18 cellular contexts compared by ENCODE assay signal in genomic region chr22:28017558-28017820, GRCh38.
A peak's percentile ranks its signal among the peaks of the same experiment; 100 is the strongest.
DNase-seq lines count a peak whose midpoint lies in the region; ATAC-seq and TF ChIP-seq lines count a peak whose summit lies in the region.
"Had no signal": no experiment of that assay in that cellular context is flagged by ENCODE, and none has a peak within 500 bp of the region (broad histone marks: within the 10 kb centered on the region; RNA-seq: fewer than 3 reads in every experiment).

No MANE protein-coding gene starts in this region.

- ATAC-seq in activated naive CD8-positive, alpha-beta T cell treated with anti-CD3 and anti-CD28 coated beads, Interleukin-2, amount 10 ng/mL, durations not matched to agents 7 days and 5 days (ENCODE audit: low read depth) = no peak
- no peak for ATAC-seq in activated naive CD8-positive, alpha-beta T cell treated with anti-CD3 and anti-CD28 coated beads, Interleukin-2, amount 50 U/mL, for 24 hours
- no peak for ATAC-seq in stimulated activated effector memory CD8-positive, alpha-beta T cell treated with anti-CD3 and anti-CD28 coated beads, Interleukin-12 subunit alpha, Interleukin-12 subunit beta, amount 100 ng/mL, for 72 hours
- ATAC-seq: A549 had no signal

- H3K4me1 ChIP-seq in prostate gland (replicated peaks) = no peaks in the 10 kb centered on the region

- H3K36me3 Mint-ChIP-seq in activated naive CD8-positive, alpha-beta T cell treated with anti-CD3 and anti-CD28 coated beads, Interleukin-2, amount 10 ng/mL, durations not matched to agents 7 days and 5 days = no peaks in the 10 kb centered on the region
- no peaks in the 10 kb centered on the region for H3K36me3 Mint-ChIP-seq in activated naive CD8-positive, alpha-beta T cell treated with anti-CD3 and anti-CD28 coated beads, Interleukin-2, amount 50 U/mL, for 24 hours (ENCODE audit: low read depth)
- no peaks in the 10 kb centered on the region for H3K36me3 Mint-ChIP-seq in endothelial cell (ENCODE audit: low read depth, unreplicated experiment)
- H3K36me3 Mint-ChIP-seq in stimulated activated effector memory CD8-positive, alpha-beta T cell treated with anti-CD3 and anti-CD28 coated beads, Interleukin-12 subunit alpha, Interleukin-12 subunit beta, amount 100 ng/mL, for 72 hours = peaks cover 4% of the 10 kb centered on the region
- H3K36me3 Mint-ChIP-seq: CD4-positive, CD25-positive, alpha-beta regulatory T cell had no signal

- H3K27ac Mint-ChIP-seq in activated naive CD8-positive, alpha-beta T cell treated with anti-CD3 and anti-CD28 coated beads, Interleukin-2, amount 10 ng/mL, durations not matched to agents 7 days and 5 days = no peak overlapping the region
- no peak overlapping the region for H3K27ac Mint-ChIP-seq in activated naive CD8-positive, alpha-beta T cell treated with anti-CD3 and anti-CD28 coated beads, Interleukin-2, amount 50 U/mL, for 24 hours
- no peak overlapping the region for H3K27ac Mint-ChIP-seq in endothelial cell (ENCODE audit: unreplicated experiment)
- H3K27ac Mint-ChIP-seq in stimulated activated effector memory CD8-positive, alpha-beta T cell treated with anti-CD3 and anti-CD28 coated beads, Interleukin-12 subunit alpha, Interleukin-12 subunit beta, amount 100 ng/mL, for 72 hours = peak overlapping the region; percentile 18

- no peaks in the 10 kb centered on the region for H3K27me3 ChIP-seq in prostate gland (replicated peaks; ENCODE audit: insufficient read depth)
- H3K27me3 ChIP-seq: BE2C, SJSA1 had no signal

- H3K9me3 ChIP-seq in prostate gland = no peaks in the 10 kb centered on the region
- H3K9me3 ChIP-seq: A549, BE2C, SJSA1 had no signal

- 63% methylated on average over 2 of the region's 2 CpGs for WGBS in prostate gland

- H3K9me3 Mint-ChIP-seq in activated naive CD8-positive, alpha-beta T cell treated with anti-CD3 and anti-CD28 coated beads, Interleukin-2, amount 10 ng/mL, durations not matched to agents 7 days and 5 days = no peaks in the 10 kb centered on the region
- H3K9me3 Mint-ChIP-seq in activated naive CD8-positive, alpha-beta T cell treated with anti-CD3 and anti-CD28 coated beads, Interleukin-2, amount 50 U/mL, for 24 hours = no peaks in the 10 kb centered on the region
- H3K9me3 Mint-ChIP-seq in endothelial cell (ENCODE audit: unreplicated experiment) = no peaks in the 10 kb centered on the region
- no peaks in the 10 kb centered on the region for H3K9me3 Mint-ChIP-seq in stimulated activated effector memory CD8-positive, alpha-beta T cell treated with anti-CD3 and anti-CD28 coated beads, Interleukin-12 subunit alpha, Interleukin-12 subunit beta, amount 100 ng/mL, for 72 hours
- H3K9me3 Mint-ChIP-seq: CD4-positive, CD25-positive, alpha-beta regulatory T cell had no signal

- H3K4me1 Mint-ChIP-seq in activated naive CD8-positive, alpha-beta T cell treated with anti-CD3 and anti-CD28 coated beads, Interleukin-2, amount 10 ng/mL, durations not matched to agents 7 days and 5 days = peaks cover 16% of the 10 kb centered on the region
- H3K4me1 Mint-ChIP-seq in activated naive CD8-positive, alpha-beta T cell treated with anti-CD3 and anti-CD28 coated beads, Interleukin-2, amount 50 U/mL, for 24 hours = no peaks in the 10 kb centered on the region
- H3K4me1 Mint-ChIP-seq in endothelial cell (ENCODE audit: unreplicated experiment) = peaks cover 9% of the 10 kb centered on the region
- peaks cover 5% of the 10 kb centered on the region for H3K4me1 Mint-ChIP-seq in stimulated activated effector memory CD8-positive, alpha-beta T cell treated with anti-CD3 and anti-CD28 coated beads, Interleukin-12 subunit alpha, Interleukin-12 subunit beta, amount 100 ng/mL, for 72 hours

- DNase-seq in activated naive CD8-positive, alpha-beta T cell treated with anti-CD3 and anti-CD28 coated beads, Interleukin-2, amount 10 ng/mL, durations not matched to agents 7 days and 5 days = peak; percentile 5
- DNase-seq in activated naive CD8-positive, alpha-beta T cell treated with anti-CD3 and anti-CD28 coated beads, Interleukin-2, amount 50 U/mL, for 24 hours = no peak
- peak; percentile 84 for DNase-seq in NCI-H69 (lab: John Stamatoyannopoulos, UW)
- DNase-seq in endothelial cell (ENCODE audit: low spot score) = no peak
- DNase-seq in stimulated activated effector memory CD8-positive, alpha-beta T cell treated with anti-CD3 and anti-CD28 coated beads, Interleukin-12 subunit alpha, Interleukin-12 subunit beta, amount 100 ng/mL, for 72 hours (ENCODE audit: low spot score in 2 of 2) = no peak
- no peak for DNase-seq in SIG-M5 treated with dmso at 0.1 percent for 504 hours (lab: John Stamatoyannopoulos, UW; ENCODE audit: unreplicated experiment)
- no peak for DNase-seq in prostate gland (ENCODE audit: low spot score)
- DNase-seq in NCI-H2107 (lab: John Stamatoyannopoulos, UW) = no peak
- DNase-seq: CD4-positive, CD25-positive, alpha-beta regulatory T cell; COR-L47; DMS79; Kasumi-1; NCI-H187; NCI-H446 treated with DMSO at 0.1 percent for 48 hours; NCI-H526 treated with DMSO at 0.1 percent for 48 hours had no signal

- H3K36me3 ChIP-seq in prostate gland = no peaks in the 10 kb centered on the region
- H3K36me3 ChIP-seq: BE2C, SJSA1 had no signal

- POLR2A ChIA-PET in activated naive CD8-positive, alpha-beta T cell treated with anti-CD3 and anti-CD28 coated beads, Interleukin-2, amount 10 ng/mL, durations not matched to agents 7 days and 5 days (lab: Charles Lee) = no interaction called here

- H3K4me3 ChIP-seq in prostate gland = no peak overlapping the region
- H3K4me3 ChIP-seq: A549, SJSA1 had no signal

- peaks cover 2% of the 10 kb centered on the region for H3K27me3 Mint-ChIP-seq in activated naive CD8-positive, alpha-beta T cell treated with anti-CD3 and anti-CD28 coated beads, Interleukin-2, amount 10 ng/mL, durations not matched to agents 7 days and 5 days
- no peaks in the 10 kb centered on the region for H3K27me3 Mint-ChIP-seq in activated naive CD8-positive, alpha-beta T cell treated with anti-CD3 and anti-CD28 coated beads, Interleukin-2, amount 50 U/mL, for 24 hours
- peaks cover 21% of the 10 kb centered on the region for H3K27me3 Mint-ChIP-seq in endothelial cell (ENCODE audit: unreplicated experiment)
- H3K27me3 Mint-ChIP-seq: CD4-positive, CD25-positive, alpha-beta regulatory T cell had no signal

- no peak for TF ChIP-seq POLR2A in prostate gland (IDR thresholded peaks at IDR 0.05)

- no peak overlapping the region for H3K4me3 Mint-ChIP-seq in activated naive CD8-positive, alpha-beta T cell treated with anti-CD3 and anti-CD28 coated beads, Interleukin-2, amount 10 ng/mL, durations not matched to agents 7 days and 5 days
- no peak overlapping the region for H3K4me3 Mint-ChIP-seq in activated naive CD8-positive, alpha-beta T cell treated with anti-CD3 and anti-CD28 coated beads, Interleukin-2, amount 50 U/mL, for 24 hours
- H3K4me3 Mint-ChIP-seq in endothelial cell (ENCODE audit: unreplicated experiment) = peak overlapping the region; percentile 25
- no peak overlapping the region for H3K4me3 Mint-ChIP-seq in stimulated activated effector memory CD8-positive, alpha-beta T cell treated with anti-CD3 and anti-CD28 coated beads, Interleukin-12 subunit alpha, Interleukin-12 subunit beta, amount 100 ng/mL, for 72 hours
- H3K4me3 Mint-ChIP-seq: CD4-positive, CD25-positive, alpha-beta regulatory T cell had no signal

- intact Hi-C loops in prostate gland (cut with DNase I) = loop anchor here (5.0 kb wide), 1 partner anchor 50 kb away; no protein-coding TSS in a partner anchor

- no peak overlapping the region for H3K27ac ChIP-seq in prostate gland
- H3K27ac ChIP-seq: A549, SJSA1 had no signal

- TF ChIP-seq CTCF in endothelial cell (IDR thresholded peaks at IDR 0.05; ENCODE audit: unreplicated experiment) = no peak
- TF ChIP-seq CTCF in prostate gland (IDR thresholded peaks at IDR 0.05) = no peak

Comparison
In these comparisons a context has a peak if more than half of its experiments do, and no peak if none do; other contexts are left out.
1. DNase-seq: peak in activated naive CD8-positive, alpha-beta T cell treated with anti-CD3 and anti-CD28 coated beads, Interleukin-2, amount 10 ng/mL, durations not matched to agents 7 days and 5 days (single experiment) and NCI-H69 (single experiment); none in activated naive CD8-positive, alpha-beta T cell treated with anti-CD3 and anti-CD28 coated beads, Interleukin-2, amount 50 U/mL, for 24 hours (single experiment), endothelial cell (single experiment), stimulated activated effector memory CD8-positive, alpha-beta T cell treated with anti-CD3 and anti-CD28 coated beads, Interleukin-12 subunit alpha, Interleukin-12 subunit beta, amount 100 ng/mL, for 72 hours (0 of 2), SIG-M5 treated with dmso at 0.1 percent for 504 hours (single experiment), prostate gland (single experiment) and NCI-H2107 (single experiment).